34 cellular contexts compared by ENCODE assay signal in genomic region chr5:13569088-13569715, GRCh38.
"Had no signal": no experiment of that assay in that cellular context is flagged by ENCODE, and none has a peak within 500 bp of the region (broad histone marks: within the 10 kb centered on the region; RNA-seq: fewer than 3 reads in every experiment).

No MANE protein-coding gene starts in this region.

- H3K36me3 Mint-ChIP-seq: activated CD4-positive, alpha-beta memory T cell treated with anti-CD3 and anti-CD28 coated beads for 36 hours; activated naive CD4-positive, alpha-beta T cell treated with anti-CD3 and anti-CD28 coated beads, Interleukin-2, amount 10 ng/mL, durations not matched to agents 7 days and 5 days; activated naive CD8-positive, alpha-beta T cell; brain had no signal

- H3K27me3 Mint-ChIP-seq: activated B cell treated with CpG ODN at 0.5 μM for 24 hours; activated CD4-positive, alpha-beta memory T cell treated with anti-CD3 and anti-CD28 coated beads for 36 hours; activated naive CD4-positive, alpha-beta T cell treated with anti-CD3 and anti-CD28 coated beads, Interleukin-2, amount 10 ng/mL, durations not matched to agents 7 days and 5 days; activated naive CD8-positive, alpha-beta T cell; activated naive CD8-positive, alpha-beta T cell treated with anti-CD3 and anti-CD28 coated beads, Interleukin-2, amount 50 U/mL, for 24 hours; brain had no signal

- DNase-seq: activated B cell treated with CpG ODN at 0.5 μM for 24 hours; activated CD4-positive, alpha-beta memory T cell treated with anti-CD3 and anti-CD28 coated beads for 36 hours; activated CD4-positive, alpha-beta T cell treated with anti-CD3 and anti-CD28 coated beads for 4 hours; activated CD4-positive, alpha-beta T cell treated with anti-CD3 and anti-CD28 coated beads, Interleukin-2, amount 50 U/mL, for 1 hour; activated CD4-positive, CD25-positive, alpha-beta regulatory T cell treated with anti-CD3 and anti-CD28 coated beads, Interleukin-2, amount 50 U/mL, for 72 hours; activated CD8-positive, alpha-beta memory T cell treated with anti-CD3 and anti-CD28 coated beads, Interleukin-2, amount 50 U/mL, for 4 hours; activated naive CD4-positive, alpha-beta T cell treated with anti-CD3 and anti-CD28 coated beads, Interleukin-2, amount 10 ng/mL, durations not matched to agents 7 days and 5 days; activated naive CD8-positive, alpha-beta T cell treated with anti-CD3 and anti-CD28 coated beads, Interleukin-2, amount 50 U/mL, for 24 hours; activated T-cell treated with anti-CD3 and anti-CD28 coated beads for 4 hours; activated T-cell treated with anti-CD3 and anti-CD28 coated beads, Interleukin-2, amount 50 U/mL, for 4 hours; anterior cingulate cortex; caudate nucleus; Karpas-422; MM.1S; MV-4-11; NCI-H1092; NCI-H1436 treated with DMSO at 0.1 percent for 48 hours; NCI-H1694 treated with DMSO at 0.1 percent for 48 hours; NCI-H2029; NCI-H510A; NCI-H526; NCI-H748 treated with DMSO at 0.1 percent for 48 hours; NK-92 treated with Interleukin-12 subunit alpha and Interleukin-12 subunit beta, amount 100 ng/mL, for 24 hours; Right ventricle myocardium superior; RPMI8226; SW 1271; T-helper 1 cell; T-helper 2 cell; T-helper 9 cell had no signal

- H3K4me1 Mint-ChIP-seq: activated B cell treated with CpG ODN at 0.5 μM for 24 hours; activated naive CD4-positive, alpha-beta T cell treated with anti-CD3 and anti-CD28 coated beads, Interleukin-2, amount 10 ng/mL, durations not matched to agents 7 days and 5 days; activated naive CD8-positive, alpha-beta T cell treated with anti-CD3 and anti-CD28 coated beads, Interleukin-2, amount 50 U/mL, for 24 hours; brain had no signal

- ATAC-seq: activated naive CD8-positive, alpha-beta T cell treated with anti-CD3 and anti-CD28 coated beads, Interleukin-2, amount 50 U/mL, for 24 hours; activated T-cell treated with anti-CD3 and anti-CD28 coated beads, Interleukin-2, amount 50 U/mL, for 4 hours; Panc1 had no signal

- H3K4me3 Mint-ChIP-seq: activated B cell treated with CpG ODN at 0.5 μM for 24 hours; activated CD4-positive, alpha-beta memory T cell treated with anti-CD3 and anti-CD28 coated beads for 36 hours; activated naive CD4-positive, alpha-beta T cell treated with anti-CD3 and anti-CD28 coated beads, Interleukin-2, amount 10 ng/mL, durations not matched to agents 7 days and 5 days; activated naive CD8-positive, alpha-beta T cell; activated naive CD8-positive, alpha-beta T cell treated with anti-CD3 and anti-CD28 coated beads, Interleukin-2, amount 50 U/mL, for 24 hours; activated T-cell treated with anti-CD3 and anti-CD28 coated beads, Interleukin-2, amount 50 U/mL, for 4 hours; activated T-helper 1 cell treated with anti-CD3 and anti-CD28 coated beads, Interleukin-12 subunit alpha, Interleukin-12 subunit beta, Interleukin-2, Interleukin-4 antibody, amounts not matched to agents 30 ng/mL and 10 ng/mL and 1 ng/mL, durations not matched to agents 14 hours and 24 hours and 36 hours; brain had no signal

- H3K27ac Mint-ChIP-seq: activated B cell treated with CpG ODN at 0.5 μM for 24 hours; activated CD4-positive, alpha-beta memory T cell treated with anti-CD3 and anti-CD28 coated beads for 36 hours; activated naive CD4-positive, alpha-beta T cell treated with anti-CD3 and anti-CD28 coated beads, Interleukin-2, amount 10 ng/mL, durations not matched to agents 7 days and 5 days; activated naive CD8-positive, alpha-beta T cell; activated naive CD8-positive, alpha-beta T cell treated with anti-CD3 and anti-CD28 coated beads, Interleukin-2, amount 50 U/mL, for 24 hours; activated T-helper 1 cell treated with anti-CD3 and anti-CD28 coated beads, Interleukin-12 subunit alpha, Interleukin-12 subunit beta, Interleukin-2, Interleukin-4 antibody, amounts not matched to agents 30 ng/mL and 10 ng/mL and 1 ng/mL, durations not matched to agents 14 hours and 24 hours and 36 hours; brain had no signal

- H3K27ac ChIP-seq: VCaP had no signal
